In genomic region chr2:188142636-188143035, GRCh38 we compare ENCODE assay signal across 19 cellular contexts.
DNase-seq lines count a peak whose midpoint lies in the region; ATAC-seq, FAIRE-seq and TF ChIP-seq lines count a peak whose summit lies in the region.
"Had no signal": no experiment of that assay in that cellular context is flagged by ENCODE, and none has a peak within 500 bp of the region (broad histone marks: within the 10 kb centered on the region; RNA-seq: fewer than 3 reads in every experiment).

No MANE protein-coding gene starts in this region.

- H3K79me2 ChIP-seq in GM23338 (replicated peaks; ENCODE audit: insufficient read depth), result no peaks in the 10 kb centered on the region

- in situ Hi-C loops in brain microvascular endothelial cell (cut with HindIII; ENCODE audit: low pct_ligation_motif_present, low sequenced_read_pairs), result no loop called here

- H3K4me3 ChIP-seq in A549 (no peak overlapping the region), brain microvascular endothelial cell (ENCODE audit: low read depth, low read length) (no peak overlapping the region), GM23338 (no peak overlapping the region)
- H3K4me3 ChIP-seq: testis had no signal

- no peak overlapping the region for H3K27ac Mint-ChIP-seq in GM23338
- H3K27ac Mint-ChIP-seq: activated B cell treated with CpG ODN at 0.5 μM for 24 hours; activated CD8-positive, alpha-beta memory T cell treated with anti-CD3 and anti-CD28 coated beads, Interleukin-2, amount 10 ng/mL, durations not matched to agents 7 days and 5 days; activated naive CD4-positive, alpha-beta T cell treated with anti-CD3 and anti-CD28 coated beads for 36 hours had no signal

- no peaks in the 10 kb centered on the region for H3K27me3 Mint-ChIP-seq in GM23338 (ENCODE audit: insufficient read depth, low read depth, poor library complexity)
- H3K27me3 Mint-ChIP-seq: activated B cell treated with CpG ODN at 0.5 μM for 24 hours; activated CD8-positive, alpha-beta memory T cell treated with anti-CD3 and anti-CD28 coated beads, Interleukin-2, amount 10 ng/mL, durations not matched to agents 7 days and 5 days had no signal

- H3K27me3 ChIP-seq in brain microvascular endothelial cell (replicated peaks) (no peaks in the 10 kb centered on the region), GM23338 (ENCODE audit: insufficient read depth) (no peaks in the 10 kb centered on the region)
- H3K27me3 ChIP-seq: testis had no signal

- H3K9me3 ChIP-seq in A549, result no peaks in the 10 kb centered on the region
- H3K9me3 ChIP-seq: testis had no signal

- no peak for TF ChIP-seq POLR2A in A549 (IDR thresholded peaks at IDR 0.05; ENCODE audit: low read length)

- TF ChIP-seq RAD21 in A549 (conservative IDR thresholded peaks at IDR 0.05 in 1 of 2, IDR thresholded peaks at IDR 0.05 in 1 of 2), result no peak

- DNase-seq in A549 (ENCODE audit: low read depth in 1 of 2, low spot score in 1 of 2) (peak in 1 of 2 experiments; percentile 41), HS-5 (ENCODE audit: low read depth) (peak; percentile 42), brain microvascular endothelial cell (no peak), foreskin melanocyte (peak; percentile 88), LoVo (ENCODE audit: low spot score) (no peak), mesenteric fat pad (ENCODE audit: low spot score) (no peak), GM23338 (ENCODE audit: low spot score) (no peak), AML-193 (lab: John Stamatoyannopoulos, UW) (no peak)
- DNase-seq: ACHN; activated B cell treated with CpG ODN at 0.5 μM for 24 hours; activated CD8-positive, alpha-beta memory T cell treated with anti-CD3 and anti-CD28 coated beads, Interleukin-2, amount 10 ng/mL, durations not matched to agents 7 days and 5 days; activated naive CD4-positive, alpha-beta T cell treated with anti-CD3 and anti-CD28 coated beads for 36 hours; caudate nucleus; erythroblast; NCI-H1092; NCI-H345; testis had no signal

- POLR2A ChIA-PET in A549 (lab: Yijun Ruan, JAX), result no interaction called here

- H3K4me1 ChIP-seq in A549, result peaks cover 18% of the 10 kb centered on the region; the same call in 2 of the 3 replicates
- H3K4me1 ChIP-seq in GM23338 (ENCODE audit: insufficient read depth), result no peaks in the 10 kb centered on the region
- H3K4me1 ChIP-seq: testis had no signal

- H3K36me3 Mint-ChIP-seq in GM23338 (ENCODE audit: low read depth), result no peaks in the 10 kb centered on the region
- H3K36me3 Mint-ChIP-seq: activated CD8-positive, alpha-beta memory T cell treated with anti-CD3 and anti-CD28 coated beads, Interleukin-2, amount 10 ng/mL, durations not matched to agents 7 days and 5 days had no signal

- no peaks in the 10 kb centered on the region for H3F3A ChIP-seq in GM23338 (replicated peaks; ENCODE audit: low read depth)

- H3K4me1 Mint-ChIP-seq in GM23338, result peaks cover 7% of the 10 kb centered on the region
- H3K4me1 Mint-ChIP-seq: activated B cell treated with CpG ODN at 0.5 μM for 24 hours; activated CD8-positive, alpha-beta memory T cell treated with anti-CD3 and anti-CD28 coated beads, Interleukin-2, amount 10 ng/mL, durations not matched to agents 7 days and 5 days had no signal

- peak overlapping the region; percentile 52 for H3K4me2 ChIP-seq in A549
- H3K4me2 ChIP-seq in GM23338, result no peak overlapping the region

- FAIRE-seq in A549 (lab: Jason Lieb, UNC), result no peak
- FAIRE-seq: D721Med, HepG2 had no signal

- no peak for TF ChIP-seq EP300 in A549 (IDR thresholded peaks at IDR 0.05)

- no peak overlapping the region for H3K4me3 Mint-ChIP-seq in GM23338
- H3K4me3 Mint-ChIP-seq: activated B cell treated with CpG ODN at 0.5 μM for 24 hours; activated CD8-positive, alpha-beta memory T cell treated with anti-CD3 and anti-CD28 coated beads, Interleukin-2, amount 10 ng/mL, durations not matched to agents 7 days and 5 days; activated naive CD4-positive, alpha-beta T cell treated with anti-CD3 and anti-CD28 coated beads for 36 hours had no signal

- no peaks in the 10 kb centered on the region for H4K20me1 ChIP-seq in GM23338 (replicated peaks; ENCODE audit: insufficient read depth)

- no peaks in the 10 kb centered on the region for H3K9me3 Mint-ChIP-seq in GM23338
- H3K9me3 Mint-ChIP-seq: activated naive CD4-positive, alpha-beta T cell treated with anti-CD3 and anti-CD28 coated beads for 36 hours had no signal

- CTCF ChIA-PET in A549 (lab: Yijun Ruan, JAX), result interaction anchor here (0.7 to 1.0 kb wide), 2 partner anchors 61 to 149 kb away, joined by 3 to 4 read pairs; partner anchors contain the start of gene GULP1

- no peak overlapping the region for H2AFZ ChIP-seq in GM23338

- ATAC-seq in A549 (peak; percentile 57 to 74; a peak in 5 of 6 replicates), GM23338 (no peak)
- ATAC-seq: activated CD8-positive, alpha-beta memory T cell treated with anti-CD3 and anti-CD28 coated beads, Interleukin-2, amount 10 ng/mL, durations not matched to agents 7 days and 5 days; HepG2 had no signal

- H3K36me3 ChIP-seq in brain microvascular endothelial cell (replicated peaks) (no peaks in the 10 kb centered on the region), GM23338 (ENCODE audit: insufficient read depth) (no peaks in the 10 kb centered on the region)

- TF ChIP-seq CTCF in A549 (IDR thresholded peaks at IDR 0.05) (no peak), brain microvascular endothelial cell (IDR thresholded peaks at IDR 0.05; ENCODE audit: low read depth, low read length, missing control alignments) (no peak), GM23338 (conservative IDR thresholded peaks at IDR 0.05; ENCODE audit: low read depth in 2 of 2) (no peak)

- no peaks in the 10 kb centered on the region for H3K9me2 ChIP-seq in GM23338 (ENCODE audit: insufficient read depth)

- H3K27ac ChIP-seq in A549 (peak overlapping the region in 1 of 2 experiments; percentile 71; a peak in 3 of 6 replicates), brain microvascular endothelial cell (peak overlapping the region; percentile 42), GM23338 (ENCODE audit: low read depth) (no peak overlapping the region)
- H3K27ac ChIP-seq: testis had no signal

- 19% methylated on average over 1 of the region's 1 CpG for WGBS in A549 (ENCODE audit: missing lambda C conversion rate)

TF ChIP-seq in A549, 52 proteins besides CTCF, POLR2A, EP300 and RAD21:
- peak; percentile 58; the same call in 1 of the 2 replicates for TF ChIP-seq GATA3 (IDR thresholded peaks at IDR 0.05; ENCODE audit: borderline replicate concordance)
- TF ChIP-seq TP53 (CRISPR knock-in tag; IDR thresholded peaks at IDR 0.05), result no peak
- 0 out of 2 replicates have a peak, but pooled peaks have one; percentile 8 for TF ChIP-seq FOSL2 (IDR thresholded peaks at IDR 0.05)
- peak; percentile 44; the same call in 1 of the 2 replicates for TF ChIP-seq FOSL2 (CRISPR knock-in tag; IDR thresholded peaks at IDR 0.05)
- TF ChIP-seq CEBPB (IDR thresholded peaks at IDR 0.05), result peak; percentile 18 to 45; a peak in 2 of 4 replicates

TF ChIP-seq in GM23338, 12 proteins besides CTCF, POLR2A, EP300 and RAD21 (continues in another document):
- no peak for TF ChIP-seq EZH2 (IDR thresholded peaks at IDR 0.05; ENCODE audit: low read depth, unreplicated experiment)
- TF ChIP-seq ZNF114 (CRISPR knock-in tag; IDR thresholded peaks at IDR 0.05), result no peak
- no peak for TF ChIP-seq CREB1 (CRISPR knock-in tag; IDR thresholded peaks at IDR 0.05; ENCODE audit: low read depth)
- no peak for TF ChIP-seq NANOG (IDR thresholded peaks at IDR 0.05; ENCODE audit: borderline replicate concordance)
- no peak for TF ChIP-seq ETS1 (IDR thresholded peaks at IDR 0.05)
- TF ChIP-seq REST (IDR thresholded peaks at IDR 0.05; ENCODE audit: unreplicated experiment), result no peak
- TF ChIP-seq EZH2phosphoT487 (IDR thresholded peaks at IDR 0.05; ENCODE audit: unreplicated experiment), result no peak
- no peak for TF ChIP-seq JUNB (IDR thresholded peaks at IDR 0.05; ENCODE audit: unreplicated experiment)

Comparison
In these comparisons a context has a peak if more than half of its experiments do, and no peak if none do; other contexts are left out.
1. DNase-seq: peak in HS-5 (single experiment) and foreskin melanocyte (single experiment); none in brain microvascular endothelial cell (single experiment), LoVo (single experiment), mesenteric fat pad (single experiment), GM23338 (single experiment) and AML-193 (0 of 2).